In the genomic region with DNA sequence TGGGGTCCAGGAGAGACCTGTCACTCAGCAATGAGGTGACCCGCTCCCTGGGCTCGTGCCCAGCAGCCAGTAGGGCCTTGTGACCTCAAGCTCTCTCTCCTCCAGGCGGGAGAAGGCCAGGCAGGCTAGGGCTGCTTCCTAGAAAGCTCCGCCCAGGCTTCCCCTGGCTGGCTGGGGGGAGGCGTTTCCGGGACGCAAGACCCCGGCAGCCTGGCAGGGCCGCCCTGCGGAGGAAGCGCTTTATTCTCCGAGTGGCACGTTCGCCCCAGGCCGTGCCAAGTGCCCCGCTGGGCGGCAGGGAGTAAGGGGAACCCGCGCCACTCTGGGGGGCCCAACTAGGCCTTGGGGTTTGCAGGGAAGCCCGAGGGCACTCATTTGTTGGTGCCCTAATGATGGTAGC, we compare ENCODE assay signal across 13 cellular contexts. TPM values are rescaled to one million over a fixed set of nuclear protein-coding genes. Genes with fewer than 3 reads are reported as not detected.
DNase-seq lines count a peak whose midpoint lies in the region; ATAC-seq, FAIRE-seq and TF ChIP-seq lines count a peak whose summit lies in the region.
"Had no signal": no experiment of that assay in that cellular context is flagged by ENCODE, and none has a peak within 500 bp of the region (broad histone marks: within the 10 kb centered on the region; RNA-seq: fewer than 3 reads in every experiment).

No MANE protein-coding gene starts in this region.

- no peak overlapping the region for H3K4me3 ChIP-seq in astrocyte (ENCODE audit: insufficient read depth, low read depth, low read length)

- ATAC-seq in GM18505 (IDR thresholded peaks at IDR 0.05; ENCODE audit: unreplicated experiment) = no peak
- ATAC-seq: stimulated activated memory B cell treated with anti-CD40 and anti-IgM and Interleukin-4, amounts not matched to agents 10 μg/mL and 1 μg/mL and 100 μg/mL, for 72 hours had no signal

- peak overlapping the region; percentile 50 for H3K4me2 ChIP-seq in astrocyte (ENCODE audit: low read length)

- peak overlapping the region; percentile 62 for H2AFZ ChIP-seq in astrocyte (ENCODE audit: low read depth, low read length)

- no peak overlapping the region for H3K9ac ChIP-seq in astrocyte (ENCODE audit: low read length)

- peaks cover 3% of the 10 kb centered on the region for H3K9me3 Mint-ChIP-seq in astrocyte (ENCODE audit: unreplicated experiment)
- no peaks in the 10 kb centered on the region for H3K9me3 Mint-ChIP-seq in immature natural killer cell
- H3K9me3 Mint-ChIP-seq: stimulated activated memory B cell treated with anti-CD40 and anti-IgM and Interleukin-4, amounts not matched to agents 10 μg/mL and 1 μg/mL and 100 μg/mL, for 72 hours had no signal

- H3K27ac Mint-ChIP-seq in astrocyte (ENCODE audit: unreplicated experiment) (no peak overlapping the region), immature natural killer cell (no peak overlapping the region)
- H3K27ac Mint-ChIP-seq: progenitor cell of endocrine pancreas; stimulated activated memory B cell treated with anti-CD40 and anti-IgM and Interleukin-4, amounts not matched to agents 10 μg/mL and 1 μg/mL and 100 μg/mL, for 72 hours had no signal

- H3K4me1 Mint-ChIP-seq in astrocyte (ENCODE audit: low read depth, unreplicated experiment) = peaks cover 28% of the 10 kb centered on the region
- H3K4me1 Mint-ChIP-seq in immature natural killer cell = peaks cover 0 to 4% of the 10 kb centered on the region in 2 donors
- H3K4me1 Mint-ChIP-seq: stimulated activated memory B cell treated with anti-CD40 and anti-IgM and Interleukin-4, amounts not matched to agents 10 μg/mL and 1 μg/mL and 100 μg/mL, for 72 hours had no signal

- no peak for TF ChIP-seq POLR2A in GM18505 (IDR thresholded peaks at IDR 0.05; ENCODE audit: borderline replicate concordance, extremely low read depth, insufficient read depth, insufficient read length)

- TF ChIP-seq CTCF in astrocyte (IDR thresholded peaks at IDR 0.05; ENCODE audit: insufficient read depth, low read depth, low read length) = no peak

- no peaks in the 10 kb centered on the region for H3K36me3 ChIP-seq in KOPT-K1 (ENCODE audit: insufficient read depth, low read length)
- H3K36me3 ChIP-seq in astrocyte (ENCODE audit: insufficient read depth, low read length) = no peaks in the 10 kb centered on the region

- no peak for FAIRE-seq in astrocyte (lab: Jason Lieb, UNC)

- H3K4me3 Mint-ChIP-seq in astrocyte (ENCODE audit: unreplicated experiment) = no peak overlapping the region
- H3K4me3 Mint-ChIP-seq in immature natural killer cell = peak overlapping the region in 1 of 5 donors; percentile 31
- H3K4me3 Mint-ChIP-seq: stimulated activated memory B cell treated with anti-CD40 and anti-IgM and Interleukin-4, amounts not matched to agents 10 μg/mL and 1 μg/mL and 100 μg/mL, for 72 hours had no signal

- H3K27me3 Mint-ChIP-seq in astrocyte (ENCODE audit: low read depth, unreplicated experiment) = peaks cover 19% of the 10 kb centered on the region
- H3K27me3 Mint-ChIP-seq in immature natural killer cell (ENCODE audit: low read depth in 3 of 3) = peaks cover 0 to 10% (median 9%) of the 10 kb centered on the region in 3 donors

- no peaks in the 10 kb centered on the region for H3K79me2 ChIP-seq in astrocyte (ENCODE audit: insufficient read depth, low read length)

- H3K27me3 ChIP-seq in astrocyte (ENCODE audit: insufficient read depth, low read length) = no peaks in the 10 kb centered on the region
- H3K27me3 ChIP-seq: foreskin keratinocyte had no signal

- H3K27ac ChIP-seq in KOPT-K1 (ENCODE audit: low read depth, low read length, poor library complexity, severe bottlenecking) (peak overlapping the region; percentile 86), astrocyte (ENCODE audit: low read depth, low read length) (no peak overlapping the region)
- H3K27ac ChIP-seq: foreskin keratinocyte had no signal

- H4K20me1 ChIP-seq in astrocyte (ENCODE audit: insufficient read depth, low read length) = no peaks in the 10 kb centered on the region

- H3K9me3 ChIP-seq in KOPT-K1 (ENCODE audit: insufficient read depth, low read length, poor library complexity, severe bottlenecking) (no peaks in the 10 kb centered on the region), astrocyte (ENCODE audit: insufficient read depth, low read depth, low read length) (no peaks in the 10 kb centered on the region)

- peaks cover 14% of the 10 kb centered on the region for H3K4me1 ChIP-seq in astrocyte (ENCODE audit: insufficient read depth, low read length)

- peak; percentile 13 for DNase-seq in astrocyte (ENCODE audit: low read depth)
- peak in 2 of 3 donors; percentile 8 to 9 for DNase-seq in immature natural killer cell
- peak; percentile 50 for DNase-seq in stimulated activated CD8-positive, alpha-beta memory T cell treated with anti-CD3 and anti-CD28 coated beads, Interleukin-4, amount 100 ng/mL, for 48 hours
- no peak for DNase-seq in hepatic stellate cell (ENCODE audit: low spot score)
- no peak for DNase-seq in DMS53 treated with DMSO at 0.1 percent for 48 hours (lab: John Stamatoyannopoulos, UW; ENCODE audit: unreplicated experiment)
- no peak for DNase-seq in AG08395 (ENCODE audit: low spot score)
- DNase-seq: activated effector memory CD4-positive, alpha-beta T cell treated with Interleukin-2 at 50 U/mL for 16 hours; foreskin keratinocyte; NCI-H1105 treated with DMSO at 0.1 percent for 48 hours had no signal

- H3K36me3 Mint-ChIP-seq in astrocyte (ENCODE audit: low read depth, unreplicated experiment) = peaks cover 1% of the 10 kb centered on the region
- H3K36me3 Mint-ChIP-seq in immature natural killer cell = peaks cover 0 to 5% (median 3%) of the 10 kb centered on the region in 3 donors
- H3K36me3 Mint-ChIP-seq: stimulated activated memory B cell treated with anti-CD40 and anti-IgM and Interleukin-4, amounts not matched to agents 10 μg/mL and 1 μg/mL and 100 μg/mL, for 72 hours had no signal

RNA-seq across cellular contexts. Expression of a gene that starts 21.2 kb away (rescaled TPM):
- total RNA-seq in astrocyte = 42.8 and 42.9 TPM in 2 replicates
- polyA plus RNA-seq in immature natural killer cell = under 1 TPM; 0.05 to 0.69 (median 0.08) TPM

Comparison
In these comparisons a context has a peak if more than half of its experiments do, and no peak if none do; other contexts are left out.
1. DNase-seq: peak in astrocyte (single experiment), immature natural killer cell (2 of 3) and stimulated activated CD8-positive, alpha-beta memory T cell treated with anti-CD3 and anti-CD28 coated beads, Interleukin-4, amount 100 ng/mL, for 48 hours (single experiment); none in hepatic stellate cell (single experiment), DMS53 treated with DMSO at 0.1 percent for 48 hours (single experiment) and AG08395 (single experiment).